Comparison of ENCODE assay signal across 10 cellular contexts in genomic region chr17:64074704-64075484, GRCh38. TPM values are rescaled to one million over a fixed set of nuclear protein-coding genes. Genes with fewer than 3 reads are reported as not detected.
DNase-seq lines count a peak whose midpoint lies in the region; ATAC-seq and TF ChIP-seq lines count a peak whose summit lies in the region.
"Had no signal": no experiment of that assay in that cellular context is flagged by ENCODE, and none has a peak within 500 bp of the region (broad histone marks: within the 10 kb centered on the region; RNA-seq: fewer than 3 reads in every experiment).

No MANE protein-coding gene starts in this region.

- peaks cover 8% of the 10 kb centered on the region for H3K4me1 Mint-ChIP-seq in mesothelial cell of epicardium

- TF ChIP-seq CTCF in NB4 (IDR thresholded peaks at IDR 0.05; ENCODE audit: low read depth, low read length) (no peak), fibroblast of mammary gland (conservative IDR thresholded peaks at IDR 0.05; ENCODE audit: control insufficient read depth, insufficient read depth, low read depth, low read length) (no peak), stomach (IDR thresholded peaks at IDR 0.05) (no peak), mesothelial cell of epicardium (IDR thresholded peaks at IDR 0.05; ENCODE audit: unreplicated experiment) (no peak)

- WGBS in stomach, 5 donors, result 29 to 47% (median 36%) methylated on average over 7 of the region's 7 CpGs

- H3K27ac Mint-ChIP-seq in mesothelial cell of epicardium, result no peak overlapping the region

- no peaks in the 10 kb centered on the region for H3K27me3 Mint-ChIP-seq in mesothelial cell of epicardium (ENCODE audit: low read depth)

- H3K9me3 ChIP-seq in stomach, result peaks cover 0 to 7% (median 2%) of the 10 kb centered on the region in 4 donors
- H3K9me3 ChIP-seq: psoas muscle had no signal

- peak; percentile 34 for DNase-seq in NB4 (ENCODE audit: low read depth)
- peak; percentile 75 for DNase-seq in fibroblast of mammary gland (ENCODE audit: low read depth)
- peak; percentile 69 for DNase-seq in stomach
- no peak for DNase-seq in mesothelial cell of epicardium (ENCODE audit: low spot score in 2 of 2, unreplicated experiment in 2 of 2)
- DNase-seq in caudate nucleus (lab: John Stamatoyannopoulos, UW), result no peak
- DNase-seq: activated T-cell treated with anti-CD3 and anti-CD28 coated beads, Interleukin-2, amount 50 U/mL, for 1 hour; psoas muscle had no signal

- H3K27ac ChIP-seq in stomach (peak overlapping the region; percentile 67 to 88 (median 81)), caudate nucleus (ENCODE audit: low read depth, low read length) (no peak overlapping the region)
- H3K27ac ChIP-seq: psoas muscle had no signal

- peaks cover 36% of the 10 kb centered on the region for H3K36me3 Mint-ChIP-seq in mesothelial cell of epicardium

- peaks cover 12% of the 10 kb centered on the region for H3K9me3 Mint-ChIP-seq in mesothelial cell of epicardium

- peak; percentile 10 for ATAC-seq in GM19467 (IDR thresholded peaks at IDR 0.05; ENCODE audit: unreplicated experiment)
- no peak for ATAC-seq in esophagus mucosa
- no peak for ATAC-seq in GM21825 (IDR thresholded peaks at IDR 0.05; ENCODE audit: unreplicated experiment)

- peaks cover 37 to 73% (median 70%) of the 10 kb centered on the region in 4 donors for H3K36me3 ChIP-seq in stomach

- TF ChIP-seq EP300 in stomach (IDR thresholded peaks at IDR 0.05), result no peak

- no peaks in the 10 kb centered on the region for H3K27me3 ChIP-seq in stomach

- H3K4me3 Mint-ChIP-seq in mesothelial cell of epicardium, result no peak overlapping the region

- intact Hi-C loops in stomach (cut with DNase I; ENCODE audit: low total_unique reads), result no loop called here

- peaks cover 19 to 45% (median 41%) of the 10 kb centered on the region in 4 donors for H3K4me1 ChIP-seq in stomach
- H3K4me1 ChIP-seq: psoas muscle had no signal

- TF ChIP-seq POLR2A in NB4 (IDR thresholded peaks at IDR 0.05; ENCODE audit: extremely low read depth, insufficient read length) (no peak), stomach (IDR thresholded peaks at IDR 0.05) (no peak)

- H3K4me3 ChIP-seq in NB4 (ENCODE audit: low read depth, low read length), result no peak overlapping the region
- no peak overlapping the region for H3K4me3 ChIP-seq in fibroblast of mammary gland (ENCODE audit: control insufficient read depth, low read depth, low read length)
- no peak overlapping the region for H3K4me3 ChIP-seq in stomach
- H3K4me3 ChIP-seq: psoas muscle had no signal

RNA-seq across cellular contexts. Expression of gene ICAM2, which starts 54.5 kb away (rescaled TPM):
- total RNA-seq in stomach (10 to 100 TPM in 1 of 5 donors, 1 to 10 TPM in 2, not detected in 2; 4.7 to 25.3 (median 9.9) TPM), esophagus mucosa (3.5 TPM), mesothelial cell of epicardium (0.22 TPM in 1 of 3 replicates, not detected in the others)
- 10 to 100 TPM in 2 of 3 donors, 1 to 10 TPM in 1; 8.2 to 15.4 (median 11.5) TPM for polyA plus RNA-seq in stomach

RNA-seq across cellular contexts. Expression of gene ERN1, which starts 55.0 kb away (rescaled TPM):
- total RNA-seq in stomach (10 to 100 TPM; 23.7 to 76.4 (median 33.8) TPM), esophagus mucosa (18.5 TPM), mesothelial cell of epicardium (16.4 to 20.6 TPM (median 17.9 TPM) in 3 replicates)
- 1 to 10 TPM; 4.1 to 6.4 (median 6.1) TPM for polyA plus RNA-seq in stomach

Comparison
In these comparisons a context has a peak if more than half of its experiments do, and no peak if none do; other contexts are left out.
1. DNase-seq: peak in NB4 (single experiment), fibroblast of mammary gland (single experiment) and stomach (single experiment); none in mesothelial cell of epicardium (0 of 2) and caudate nucleus (0 of 61).